In genomic region chr11:62496676-62497075, GRCh38 we compare ENCODE assay signal across 1 cellular context.
TF ChIP-seq lines count a peak whose summit lies in the region.

No MANE protein-coding gene starts in this region.

TF ChIP-seq in endothelial cell of umbilical vein, 7 proteins besides CTCF, POLR2A, EP300 and RAD21:
- TF ChIP-seq FOS (IDR thresholded peaks at IDR 0.05; ENCODE audit: borderline replicate concordance, insufficient read depth, low read length): no peak
